8 cellular contexts compared by ENCODE assay signal in the genomic region with DNA sequence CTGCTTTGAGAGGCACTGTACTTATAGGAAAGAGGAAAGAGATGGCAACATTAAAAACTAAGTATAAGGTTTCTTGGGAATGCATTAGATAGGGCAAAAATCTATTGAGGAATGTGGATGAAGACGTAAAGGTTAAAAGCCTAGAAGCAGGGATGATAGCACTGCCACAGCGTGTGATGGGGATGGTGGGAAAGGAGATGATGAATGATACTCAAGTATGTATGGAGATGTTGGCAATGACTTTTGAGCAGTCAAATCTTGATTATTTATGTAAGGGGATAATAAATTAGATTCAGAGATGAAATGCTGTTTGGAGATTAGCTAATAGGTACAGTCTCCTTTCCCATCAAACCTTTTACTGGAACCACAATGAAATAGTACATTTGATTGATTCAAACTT.
"Had no signal": no experiment of that assay in that cellular context is flagged by ENCODE, and none has a peak within 500 bp of the region (broad histone marks: within the 10 kb centered on the region; RNA-seq: fewer than 3 reads in every experiment).

No MANE protein-coding gene starts in this region.

- H3K4me3 ChIP-seq: GM23248, HAP-1, K562 had no signal

- H3K27ac Mint-ChIP-seq: HFFc6 had no signal

- ATAC-seq: HCT116, K562 had no signal

- DNase-seq: GM23248, GOT3, H7, HFFc6, IMR-90 had no signal

- H3K4me3 Mint-ChIP-seq: HFFc6 had no signal
